In the genomic region with DNA sequence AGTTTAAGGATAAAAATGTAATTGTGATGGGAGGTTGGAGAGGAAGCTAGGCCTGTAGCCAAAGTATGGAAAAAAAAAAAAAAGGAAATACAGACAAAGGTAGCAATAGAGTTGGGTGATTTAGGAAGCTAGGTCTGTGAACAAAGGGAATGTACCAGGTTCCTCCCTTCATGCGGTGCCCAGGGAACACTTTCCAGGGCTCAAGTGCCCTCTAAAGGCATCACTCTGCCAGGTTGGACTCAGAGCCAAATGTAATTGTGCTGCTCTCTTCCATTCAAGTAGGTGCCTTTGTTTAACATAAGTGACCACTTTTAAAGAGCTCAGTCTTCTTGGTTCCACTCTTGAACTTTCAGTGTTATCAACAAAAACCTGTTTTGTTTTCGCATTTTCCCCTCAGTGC, we compare ENCODE assay signal across 28 cellular contexts.
DNase-seq lines count a peak whose midpoint lies in the region; ATAC-seq and TF ChIP-seq lines count a peak whose summit lies in the region.
"Had no signal": no experiment of that assay in that cellular context is flagged by ENCODE, and none has a peak within 500 bp of the region (broad histone marks: within the 10 kb centered on the region; RNA-seq: fewer than 3 reads in every experiment).

No MANE protein-coding gene starts in this region.

- ATAC-seq in HG02970 (IDR thresholded peaks at IDR 0.05; ENCODE audit: low FRiP score, unreplicated experiment) (no peak), foreskin keratinocyte (no peak)
- ATAC-seq: A549; CD8-positive, alpha-beta T cell; heart left ventricle had no signal

- DNase-seq in activated CD4-positive, alpha-beta T cell treated with anti-CD3 and anti-CD28 coated beads, Interleukin-2, amount 10 ng/mL, durations not matched to agents 24 days and 14 days, result no peak
- no peak for DNase-seq in activated CD4-positive, alpha-beta T cell treated with anti-CD3 and anti-CD28 coated beads for 4 hours
- DNase-seq in NCI-H2029 treated with DMSO at 0.1 percent for 48 hours (lab: John Stamatoyannopoulos, UW) (peak; percentile 61), NCI-H510A (lab: John Stamatoyannopoulos, UW) (peak; percentile 14), thyroid gland (peak; percentile 75 to 81), inferior parietal cortex (ENCODE audit: extremely low spot score) (no peak), foreskin keratinocyte (no peak)
- DNase-seq: activated CD4-positive, CD25-positive, alpha-beta regulatory T cell treated with anti-CD3 and anti-CD28 coated beads, Interleukin-2, amount 50 U/mL, for 72 hours; activated gamma-delta T cell; AML-193; CD8-positive, alpha-beta T cell; cortex of kidney; foreskin fibroblast; GF-D8; heart left ventricle; KBM-7; MG63; NCI-H1930; NCI-H526 treated with DMSO at 0.1 percent for 48 hours; OCI-M1 had no signal

- peaks cover 15% of the 10 kb centered on the region for H3K4me1 Mint-ChIP-seq in activated CD4-positive, alpha-beta T cell treated with anti-CD3 and anti-CD28 coated beads, Interleukin-2, amount 10 ng/mL, durations not matched to agents 24 days and 14 days
- H3K4me1 Mint-ChIP-seq: neural crest cell had no signal

- no peaks in the 10 kb centered on the region for H3K4me1 ChIP-seq in thyroid gland
- H3K4me1 ChIP-seq in foreskin keratinocyte, result no peaks in the 10 kb centered on the region
- H3K4me1 ChIP-seq: A549, HAP-1, heart left ventricle, right atrium auricular region had no signal

- no peaks in the 10 kb centered on the region for H3K36me3 ChIP-seq in thyroid gland
- H3K36me3 ChIP-seq: HAP-1, heart left ventricle, MG63, right atrium auricular region had no signal

- no peak overlapping the region for H3K4me3 Mint-ChIP-seq in activated CD4-positive, alpha-beta T cell treated with anti-CD3 and anti-CD28 coated beads, Interleukin-2, amount 10 ng/mL, durations not matched to agents 24 days and 14 days
- H3K4me3 Mint-ChIP-seq: CD8-positive, alpha-beta T cell; memory B cell; neural crest cell; type B pancreatic cell had no signal

- H3K27ac Mint-ChIP-seq in activated CD4-positive, alpha-beta T cell treated with anti-CD3 and anti-CD28 coated beads, Interleukin-2, amount 10 ng/mL, durations not matched to agents 24 days and 14 days, result peak overlapping the region; percentile 2
- H3K27ac Mint-ChIP-seq: CD8-positive, alpha-beta T cell; memory B cell; type B pancreatic cell had no signal

- TF ChIP-seq CTCF in thyroid gland (IDR thresholded peaks at IDR 0.05) (no peak), foreskin keratinocyte (conservative IDR thresholded peaks at IDR 0.05) (no peak)

- no peaks in the 10 kb centered on the region for H3K27me3 ChIP-seq in thyroid gland
- H3K27me3 ChIP-seq in foreskin keratinocyte, result no peaks in the 10 kb centered on the region
- H3K27me3 ChIP-seq: heart left ventricle, MG63, right atrium auricular region had no signal

- TF ChIP-seq POLR2A in thyroid gland (IDR thresholded peaks at IDR 0.05), result no peak

- intact Hi-C loops in activated CD4-positive, alpha-beta T cell treated with anti-CD3 and anti-CD28 coated beads, Interleukin-2, amount 10 ng/mL, durations not matched to agents 24 days and 14 days (cut with micrococcal nuclease), result no loop called here
- intact Hi-C loops in thyroid gland (cut with DNase I), result no loop called here

- 33 to 34% methylated on average over 2 of the region's 2 CpGs for WGBS in thyroid gland, 2 donors

- no peak overlapping the region for H3K4me3 ChIP-seq in thyroid gland (replicated peaks in 1 of 3)
- H3K4me3 ChIP-seq: A549, HAP-1, heart left ventricle, MG63, right atrium auricular region, SK-N-MC had no signal

- H3K27ac ChIP-seq in thyroid gland (no peak overlapping the region), foreskin keratinocyte (no peak overlapping the region)
- H3K27ac ChIP-seq: A549, heart left ventricle, right atrium auricular region, SK-N-MC had no signal

- no peaks in the 10 kb centered on the region for H3K27me3 Mint-ChIP-seq in activated CD4-positive, alpha-beta T cell treated with anti-CD3 and anti-CD28 coated beads, Interleukin-2, amount 10 ng/mL, durations not matched to agents 24 days and 14 days
- H3K27me3 Mint-ChIP-seq: type B pancreatic cell had no signal

- H3K36me3 Mint-ChIP-seq in activated CD4-positive, alpha-beta T cell treated with anti-CD3 and anti-CD28 coated beads, Interleukin-2, amount 10 ng/mL, durations not matched to agents 24 days and 14 days (ENCODE audit: low read depth), result peaks cover 52% of the 10 kb centered on the region
- H3K36me3 Mint-ChIP-seq: CD8-positive, alpha-beta T cell; type B pancreatic cell had no signal

- H3K9me3 Mint-ChIP-seq in activated CD4-positive, alpha-beta T cell treated with anti-CD3 and anti-CD28 coated beads, Interleukin-2, amount 10 ng/mL, durations not matched to agents 24 days and 14 days, result peaks cover 25% of the 10 kb centered on the region

- H3K9me3 ChIP-seq in thyroid gland, result no peaks in the 10 kb centered on the region

Comparison
In these comparisons a context has a peak if more than half of its experiments do, and no peak if none do; other contexts are left out.
1. DNase-seq: peak in NCI-H2029 treated with DMSO at 0.1 percent for 48 hours (single experiment), NCI-H510A (single experiment) and thyroid gland (2 of 2); none in activated CD4-positive, alpha-beta T cell treated with anti-CD3 and anti-CD28 coated beads, Interleukin-2, amount 10 ng/mL, durations not matched to agents 24 days and 14 days (single experiment), activated CD4-positive, alpha-beta T cell treated with anti-CD3 and anti-CD28 coated beads for 4 hours (0 of 2), inferior parietal cortex (single experiment) and foreskin keratinocyte (0 of 2).